ENCODE assay signal across 8 cellular contexts in genomic region chr2:8684885-8685696, GRCh38. TPM values are rescaled to one million over a fixed set of nuclear protein-coding genes. Genes with fewer than 3 reads are reported as not detected.
DNase-seq lines count a peak whose midpoint lies in the region; ATAC-seq and TF ChIP-seq lines count a peak whose summit lies in the region.

No MANE protein-coding gene starts in this region.

- TF ChIP-seq CTCF in GM12865 (IDR thresholded peaks at IDR 0.05; ENCODE audit: insufficient read depth, low read depth, low read length, missing control alignments) = no peak
- TF ChIP-seq CTCF in astrocyte of the spinal cord (IDR thresholded peaks at IDR 0.05; ENCODE audit: low read depth, low read length) = no peak

- no peaks in the 10 kb centered on the region; the same call in 1 of the 2 replicates for H4K20me1 ChIP-seq in Karpas-422 (ENCODE audit: insufficient read depth, low read depth, low read length)

- H3K27me3 ChIP-seq in Karpas-422 (ENCODE audit: low read length) (peaks cover 5% of the 10 kb centered on the region; the same call in 1 of the 2 replicates), iPS-18a (ENCODE audit: control insufficient read depth, insufficient read depth, low read length) (peaks cover 9% of the 10 kb centered on the region)

- peaks cover 46% of the 10 kb centered on the region for H3K4me1 ChIP-seq in Karpas-422 (ENCODE audit: low read length)
- peaks cover 13% of the 10 kb centered on the region for H3K4me1 ChIP-seq in iPS-18a (ENCODE audit: control insufficient read depth, low read depth, low read length)

- H3K9ac ChIP-seq in Karpas-422 (ENCODE audit: low read length) (0 out of 2 replicates have a peak overlapping the region, but pooled peaks have one; percentile 27), iPS-18a (ENCODE audit: low read length) (peak overlapping the region; percentile 34)

- DNase-seq in GM12865 (ENCODE audit: low read depth) (peak; percentile 64), Karpas-422 (no peak), SW480 (ENCODE audit: low spot score) (peak; percentile 78), astrocyte of the spinal cord (ENCODE audit: low read depth, low spot score) (peak; percentile 50), skeletal muscle cell (ENCODE audit: low read depth) (no peak)

- no peaks in the 10 kb centered on the region for H3K9me3 ChIP-seq in Karpas-422 (ENCODE audit: low read length)
- H3K9me3 ChIP-seq in iPS-18a (ENCODE audit: control insufficient read depth, low read depth, low read length) = no peaks in the 10 kb centered on the region

- H3K9me2 ChIP-seq in Karpas-422 (replicated peaks; ENCODE audit: insufficient read depth, low read length) = no peaks in the 10 kb centered on the region

- peak overlapping the region; percentile 58 for H3K4me2 ChIP-seq in Karpas-422 (ENCODE audit: low read depth, low read length, poor library complexity, severe bottlenecking)

- peak overlapping the region; percentile 63 for H3K4me3 ChIP-seq in GM12865 (ENCODE audit: low read depth, low read length)
- peak overlapping the region; percentile 58 for H3K4me3 ChIP-seq in Karpas-422 (ENCODE audit: low read length)
- H3K4me3 ChIP-seq in astrocyte of the spinal cord (ENCODE audit: low read depth, low read length) = peak overlapping the region; percentile 43
- H3K4me3 ChIP-seq in iPS-18a (ENCODE audit: low read length) = peak overlapping the region; percentile 71
- peak overlapping the region; percentile 76 for H3K4me3 ChIP-seq in skeletal muscle cell (ENCODE audit: low read depth, low read length)

- H3K79me2 ChIP-seq in Karpas-422 (ENCODE audit: low read length) = no peaks in the 10 kb centered on the region

- H2AFZ ChIP-seq in Karpas-422 (ENCODE audit: low read length) = no peak overlapping the region

- H3K27ac ChIP-seq in Karpas-422 (ENCODE audit: low read length) = no peak overlapping the region
- no peak overlapping the region for H3K27ac ChIP-seq in iPS-18a (ENCODE audit: low read length)

- in situ Hi-C loops in astrocyte of the spinal cord (cut with HindIII; ENCODE audit: low sequenced_read_pairs) = no loop called here

- H3K36me3 ChIP-seq in Karpas-422 (ENCODE audit: insufficient read depth, low read length) = no peaks in the 10 kb centered on the region
- H3K36me3 ChIP-seq in iPS-18a (ENCODE audit: control insufficient read depth, low read depth, low read length) = no peaks in the 10 kb centered on the region

- ATAC-seq in GM18909 (IDR thresholded peaks at IDR 0.05; ENCODE audit: poor library complexity, unreplicated experiment) (no peak), GM18519 (IDR thresholded peaks at IDR 0.05; ENCODE audit: low FRiP score, unreplicated experiment) (no peak)

RNA-seq across cellular contexts. Expression of gene ID2, which starts 3.2 kb away (rescaled TPM):
- 33.9 and 57.6 TPM in 2 replicates for total RNA-seq in Karpas-422 (2014; rRNA removed; shearing (Covaris generic); ENCODE audit: low replicate concordance)

Comparison
In these comparisons a context has a peak if more than half of its experiments do, and no peak if none do; other contexts are left out.
1. DNase-seq: peak in GM12865 (single experiment), SW480 (single experiment) and astrocyte of the spinal cord (single experiment); none in Karpas-422 (single experiment) and skeletal muscle cell (single experiment).
2. Peak in every context shown above with its lines, with median percentiles within 50 percentile points of each other: H3K4me3 ChIP-seq.